In the genomic region with DNA sequence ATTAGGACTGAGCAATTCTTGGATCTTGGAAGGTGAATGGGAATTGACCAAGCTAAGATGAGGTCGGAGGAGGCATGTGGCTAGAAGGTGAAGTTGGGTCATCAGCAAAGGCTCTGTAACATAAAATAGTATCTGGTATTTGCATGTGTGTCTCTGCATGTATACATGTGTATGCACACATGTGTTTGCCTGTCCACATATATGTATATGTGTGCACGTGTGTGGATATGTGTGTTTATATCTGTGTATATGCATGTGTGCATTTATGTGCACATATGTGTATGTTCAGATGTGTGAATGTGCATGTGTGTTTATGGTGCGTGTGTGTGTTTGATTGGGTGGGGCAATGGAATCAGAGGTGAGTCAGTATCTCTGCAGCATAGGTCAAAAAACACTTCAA, we compare ENCODE assay signal across 27 cellular contexts.
"Had no signal": no experiment of that assay in that cellular context is flagged by ENCODE, and none has a peak within 500 bp of the region (broad histone marks: within the 10 kb centered on the region; RNA-seq: fewer than 3 reads in every experiment).

No MANE protein-coding gene starts in this region.

- H3K27me3 ChIP-seq: stomach, suprapubic skin, testis, thyroid gland, tibial artery, tibial nerve, transverse colon, upper lobe of left lung, upper lobe of right lung, uterus, vagina had no signal

- H3K36me3 ChIP-seq: stomach, suprapubic skin, thoracic aorta, thyroid gland, tibial artery, tibial nerve, transverse colon, upper lobe of left lung, upper lobe of right lung, uterus, vagina had no signal

- ATAC-seq: stimulated activated effector memory CD8-positive, alpha-beta T cell treated with anti-CD3 and anti-CD28 coated beads, Interleukin-12 subunit alpha, Interleukin-12 subunit beta, amount 100 ng/mL, for 72 hours; stimulated activated memory B cell treated with anti-CD40 and anti-IgM and Interleukin-4, amounts not matched to agents 10 μg/mL and 1 μg/mL and 100 μg/mL, for 72 hours; stimulated activated naive B cell treated with anti-CD40 and anti-IgM and Interleukin-4, amounts not matched to agents 10 μg/mL and 1 μg/mL and 100 μg/mL, for 72 hours; stimulated activated naive CD8-positive, alpha-beta T cell treated with anti-CD3 and anti-CD28 coated beads, Interleukin-15, amount 100 ng/mL, for 72 hours; stimulated activated naive CD8-positive, alpha-beta T cell treated with anti-CD3 and anti-CD28 coated beads, Interleukin-15, Interleukin-2, amounts not matched to agents 100 U/mL and 50 U/mL, for 24 hours; upper lobe of right lung had no signal

- H3K4me3 ChIP-seq: stomach, suprapubic skin, testis, thoracic aorta, thyroid gland, tibial artery, tibial nerve, transverse colon, upper lobe of left lung, upper lobe of right lung, uterus, vagina had no signal

- H3K4me1 ChIP-seq: stomach, suprapubic skin, testis, thyroid gland, tibial artery, transverse colon, upper lobe of left lung, upper lobe of right lung, uterus, vagina had no signal

- H3K27ac ChIP-seq: stomach, suprapubic skin, testis, thoracic aorta, thyroid gland, tibial artery, tibial nerve, transverse colon, upper lobe of left lung, upper lobe of right lung, uterus, vagina had no signal

- FAIRE-seq: urothelium cell line had no signal

- H3K9me3 ChIP-seq: testis, thyroid gland, transverse colon, uterus, vagina had no signal

- DNase-seq: stimulated activated CD4-positive, alpha-beta T cell treated with anti-CD3 and anti-CD28 coated beads, Interleukin-2, amount 100 ng/mL, for 48 hours; stimulated activated CD4-positive, alpha-beta T cell treated with anti-CD3 and anti-CD28 coated beads, Interleukin-4, amount 100 ng/mL, for 1 hour; stimulated activated CD4-positive, alpha-beta T cell treated with anti-CD3 and anti-CD28 coated beads, Interleukin-4, amount 100 ng/mL, for 24 hours; stimulated activated CD4-positive, alpha-beta T cell treated with anti-CD3 and anti-CD28 coated beads, Interleukin-4, amount 100 ng/mL, for 4 hours; stimulated activated CD8-positive, alpha-beta memory T cell treated with anti-CD3 and anti-CD28 coated beads, Interleukin-4, amount 100 ng/mL, for 48 hours; stimulated activated naive B cell treated with anti-CD40 and anti-IgM and Interleukin-4, amounts not matched to agents 10 μg/mL and 1 μg/mL and 100 μg/mL, for 72 hours; stimulated activated naive CD4-positive, alpha-beta T cell; stimulated activated naive CD4-positive, alpha-beta T cell treated with Interleukin-2 at 50 U/mL for 16 hours; stimulated activated naive CD8-positive, alpha-beta T cell treated with anti-CD3 and anti-CD28 coated beads, Interleukin-15, amount 100 ng/mL, for 72 hours; stimulated activated naive CD8-positive, alpha-beta T cell treated with anti-CD3 and anti-CD28 coated beads, Interleukin-15, Interleukin-2, amounts not matched to agents 100 U/mL and 50 U/mL, for 24 hours; stomach; substantia nigra; testis; thyroid gland; tibial artery; transverse colon; trophoblast cell; upper lobe of left lung; upper lobe of right lung; uterus had no signal
